20 cellular contexts compared by ENCODE assay signal in genomic region chr4:156560701-156561100, GRCh38.
DNase-seq lines count a peak whose midpoint lies in the region; ATAC-seq and TF ChIP-seq lines count a peak whose summit lies in the region.
"Had no signal": no experiment of that assay in that cellular context is flagged by ENCODE, and none has a peak within 500 bp of the region (broad histone marks: within the 10 kb centered on the region; RNA-seq: fewer than 3 reads in every experiment).

No MANE protein-coding gene starts in this region.

- POLR2A ChIA-PET in PC-9 (lab: Charles Lee; ENCODE audit: unreplicated experiment), result no interaction called here

- intact Hi-C loops in PC-9 (cut with micrococcal nuclease; ENCODE audit: unreplicated experiment), result no loop called here

- no peak overlapping the region for H3K4me3 ChIP-seq in HL-60 (replicated peaks; ENCODE audit: insufficient read depth, low read length)
- H3K4me3 ChIP-seq in foreskin fibroblast (ENCODE audit: low read depth in 1 of 2, low read length in 2 of 2), result no peak overlapping the region
- H3K4me3 ChIP-seq in PC-9, result no peak overlapping the region
- H3K4me3 ChIP-seq: colonic mucosa, lower lobe of right lung, SK-N-MC, suprapubic skin had no signal

- BruUV-seq in PC-9 (replicated peaks; lab: Mats Ljungman, UMichigan), result no TSS peak

- CTCF ChIA-PET in PC-9 (lab: Charles Lee), result no interaction called here

- H3K9me3 ChIP-seq in PC-9 (ENCODE audit: insufficient read depth, low read depth), result no peaks in the 10 kb centered on the region
- H3K9me3 ChIP-seq: Caco-2, colonic mucosa, lower lobe of right lung, suprapubic skin had no signal

- no peak for ATAC-seq in GM19455 (IDR thresholded peaks at IDR 0.05; ENCODE audit: unreplicated experiment)
- no peak for ATAC-seq in GM18858 (IDR thresholded peaks at IDR 0.05; ENCODE audit: unreplicated experiment)
- ATAC-seq: lower lobe of right lung had no signal

- H3K27me3 ChIP-seq in HL-60 (ENCODE audit: insufficient read depth, poor library complexity, severe bottlenecking), result no peaks in the 10 kb centered on the region
- no peaks in the 10 kb centered on the region for H3K27me3 ChIP-seq in PC-9 (ENCODE audit: insufficient read depth, low read depth)
- H3K27me3 ChIP-seq: colonic mucosa, suprapubic skin had no signal

- H3K27ac ChIP-seq in HL-60 (replicated peaks) (no peak overlapping the region), PC-9 (no peak overlapping the region)
- H3K27ac ChIP-seq: colonic mucosa, lower lobe of right lung, parathyroid adenoma, SK-N-MC, suprapubic skin had no signal

- no peak overlapping the region for H2AFZ ChIP-seq in PC-9
- H2AFZ ChIP-seq: parathyroid adenoma had no signal

- no peaks in the 10 kb centered on the region for H4K20me1 ChIP-seq in PC-9 (ENCODE audit: insufficient read depth)

- no peaks in the 10 kb centered on the region for H3K36me3 ChIP-seq in PC-9 (ENCODE audit: low read depth)
- H3K36me3 ChIP-seq: colonic mucosa, lower lobe of right lung, suprapubic skin had no signal

- no peaks in the 10 kb centered on the region for H3K9me2 ChIP-seq in PC-9 (ENCODE audit: insufficient read depth)

- H3K79me2 ChIP-seq in PC-9 (ENCODE audit: low read depth), result no peaks in the 10 kb centered on the region
- H3K79me2 ChIP-seq: parathyroid adenoma had no signal

- TF ChIP-seq CTCF in HL-60 (IDR thresholded peaks at IDR 0.05; ENCODE audit: insufficient read depth, low read length) (no peak), foreskin fibroblast (IDR thresholded peaks at IDR 0.05; ENCODE audit: low read depth, low read length) (no peak), PC-9 (conservative IDR thresholded peaks at IDR 0.05) (no peak)

- H3K4me1 ChIP-seq in PC-9 (replicated peaks; ENCODE audit: insufficient read depth), result no peaks in the 10 kb centered on the region
- H3K4me1 ChIP-seq: Caco-2, colonic mucosa, lower lobe of right lung, parathyroid adenoma, suprapubic skin had no signal

- no peak overlapping the region for H3K4me2 ChIP-seq in PC-9

- DNase-seq in COLO668 (lab: John Stamatoyannopoulos, UW; ENCODE audit: unreplicated experiment) (peak; percentile 4), HL-60 (ENCODE audit: low read depth in 1 of 2, low spot score in 1 of 2) (peak; percentile 26 to 64), RKO (ENCODE audit: low spot score) (peak; percentile 18), foreskin fibroblast (peak; percentile 38 to 44), glomerular visceral epithelial cell (ENCODE audit: extremely low spot score) (no peak), PC-9 (no peak)
- DNase-seq: activated CD4-positive, alpha-beta T cell treated with anti-CD3 and anti-CD28 coated beads for 48 hours; activated naive CD4-positive, alpha-beta T cell; aorta; Caco-2; colonic mucosa; Karpas-422; lower lobe of right lung; NCI-H446; stimulated activated CD4-positive, alpha-beta T cell treated with anti-CD3 and anti-CD28 coated beads, Interleukin-4, amount 100 ng/mL, for 24 hours had no signal

- no peaks in the 10 kb centered on the region for H3F3A ChIP-seq in PC-9 (ENCODE audit: insufficient read depth, low read depth)

Comparison
In these comparisons a context has a peak if more than half of its experiments do, and no peak if none do; other contexts are left out.
1. DNase-seq: peak in COLO668 (single experiment), HL-60 (2 of 2), RKO (single experiment) and foreskin fibroblast (2 of 2); none in glomerular visceral epithelial cell (single experiment) and PC-9 (0 of 2).